Comparison of ENCODE assay signal across 9 cellular contexts in the genomic region with DNA sequence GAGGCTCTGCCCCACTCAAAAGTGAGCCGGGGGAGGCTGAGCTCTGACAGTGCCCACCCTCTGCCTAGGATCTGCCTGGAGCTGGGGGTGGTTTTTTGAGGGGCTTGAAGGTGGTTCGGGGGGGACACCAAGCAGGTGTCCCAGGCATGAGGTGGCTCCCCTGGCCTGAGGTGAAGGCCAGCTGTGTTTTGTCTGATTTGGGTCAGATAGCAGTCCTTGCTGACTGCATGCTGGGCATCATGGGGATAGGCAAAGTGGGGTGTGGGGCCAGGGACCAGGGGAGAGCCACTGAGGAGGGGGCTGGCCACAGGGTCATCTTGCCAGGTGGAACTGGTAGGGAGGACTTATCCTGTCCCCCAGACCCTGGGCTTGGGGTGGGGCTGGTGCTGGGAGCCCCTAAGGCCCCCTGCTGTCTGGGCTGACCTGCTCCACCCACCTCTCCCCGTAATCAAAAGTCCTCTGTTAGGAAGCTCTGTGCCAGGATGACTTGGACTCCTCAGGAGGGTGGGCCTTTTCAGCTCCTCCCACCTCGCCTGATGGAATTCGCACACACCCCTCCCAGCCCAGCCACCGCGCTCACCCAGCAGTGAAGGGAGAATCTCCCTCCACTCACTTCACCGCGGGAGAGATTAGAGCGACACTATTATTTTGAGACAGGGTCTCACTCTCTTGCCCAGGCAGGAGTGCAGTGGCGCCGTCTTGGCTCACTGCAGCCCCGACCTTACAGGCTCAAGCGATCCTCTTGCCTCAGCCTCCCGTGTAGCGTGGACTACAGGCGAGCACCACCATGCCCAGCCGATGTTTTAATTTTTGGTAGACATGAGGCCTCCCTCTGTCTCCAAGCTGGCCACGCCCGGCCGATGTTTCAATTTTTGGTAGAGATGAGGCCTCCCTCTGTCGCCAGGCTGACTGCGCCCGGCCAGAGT. TPM values are rescaled to one million over a fixed set of nuclear protein-coding genes. Genes with fewer than 3 reads are reported as not detected.
A peak's percentile ranks its signal among the peaks of the same experiment; 100 is the strongest.
DNase-seq lines count a peak whose midpoint lies in the region; ATAC-seq and TF ChIP-seq lines count a peak whose summit lies in the region.
"Had no signal": no experiment of that assay in that cellular context is flagged by ENCODE, and none has a peak within 500 bp of the region (broad histone marks: within the 10 kb centered on the region; RNA-seq: fewer than 3 reads in every experiment).

No MANE protein-coding gene starts in this region.

- H3K9ac ChIP-seq in NT2/D1 (ENCODE audit: insufficient read length, low read depth) = peak overlapping the region; percentile 94

- no peaks in the 10 kb centered on the region for H3K27me3 ChIP-seq in NT2/D1 (ENCODE audit: insufficient read depth, insufficient read length)
- H3K27me3 ChIP-seq in osteoblast (ENCODE audit: insufficient read depth, low read length) = peaks cover 41% of the 10 kb centered on the region

- H3K4me3 ChIP-seq in NT2/D1 (ENCODE audit: insufficient read length, low read depth) (peak overlapping the region; percentile 78), osteoblast (ENCODE audit: insufficient read depth, low read length) (no peak overlapping the region)

- no peak overlapping the region for H3K27ac ChIP-seq in osteoblast (ENCODE audit: low read depth, low read length)

- peaks cover 12% of the 10 kb centered on the region for H4K20me1 ChIP-seq in osteoblast (ENCODE audit: insufficient read depth, low read length)

- H3K9me3 ChIP-seq in NT2/D1 (ENCODE audit: insufficient read depth, low read length) = no peaks in the 10 kb centered on the region
- H3K9me3 ChIP-seq in osteoblast (ENCODE audit: low read depth, low read length) = no peaks in the 10 kb centered on the region

- peaks cover 58% of the 10 kb centered on the region for H3K36me3 ChIP-seq in NT2/D1 (ENCODE audit: insufficient read depth, insufficient read length, low read length)
- H3K36me3 ChIP-seq in osteoblast (ENCODE audit: insufficient read depth, low read length) = peaks cover 12% of the 10 kb centered on the region

- ATAC-seq in left lobe of liver (no peak), HG03460 (IDR thresholded peaks at IDR 0.05; ENCODE audit: unreplicated experiment) (no peak)

- DNase-seq in ELF-1 (ENCODE audit: low read depth, low spot score) (peak; percentile 86), NT2/D1 (ENCODE audit: low read depth, low spot score) (no peak), epidermal melanocyte (ENCODE audit: insufficient read length, low spot score) (peak; percentile 62), osteoblast (ENCODE audit: insufficient read length, low spot score, missing footprints) (peak; percentile 98), left lobe of liver (ENCODE audit: low spot score) (no peak), DMS53 treated with DMSO at 0.1 percent for 48 hours (lab: John Stamatoyannopoulos, UW; ENCODE audit: unreplicated experiment) (no peak), NCI-H2029 treated with DMSO at 0.1 percent for 48 hours (lab: John Stamatoyannopoulos, UW) (no peak)
- DNase-seq: activated naive CD4-positive, alpha-beta T cell treated with anti-CD3 and anti-CD28 coated beads, Interleukin-2, amount 50 U/mL, for 16 hours had no signal

- no peak overlapping the region for H3K4me2 ChIP-seq in osteoblast (ENCODE audit: insufficient read depth, low read length)

- H2AFZ ChIP-seq in osteoblast (ENCODE audit: low read length) = no peak overlapping the region

- H3K4me1 ChIP-seq in NT2/D1 (ENCODE audit: insufficient read depth, insufficient read length) (peaks cover 35% of the 10 kb centered on the region), osteoblast (ENCODE audit: insufficient read depth, low read length) (peaks cover 21% of the 10 kb centered on the region)

- TF ChIP-seq CTCF in osteoblast (IDR thresholded peaks at IDR 0.05; ENCODE audit: extremely low read depth, low read depth, low read length) = no peak

- no peaks in the 10 kb centered on the region for H3K79me2 ChIP-seq in osteoblast (ENCODE audit: insufficient read depth, low read length)

RNA-seq across cellular contexts. Expression of gene COL9A3, which starts 1.5 kb away (rescaled TPM):
- total RNA-seq in osteoblast (not detected in 2 replicates), left lobe of liver (4.0 TPM)

RNA-seq across cellular contexts. Expression of gene OGFR, which starts 10.7 kb away (rescaled TPM):
- total RNA-seq in osteoblast (32.4 and 39.1 TPM in 2 replicates), left lobe of liver (49.5 TPM)

RNA-seq across cellular contexts. Expression of gene MRGBP, which starts 19.1 kb away (rescaled TPM):
- total RNA-seq in osteoblast (14.1 and 15.2 TPM in 2 replicates), left lobe of liver (5.5 TPM)

RNA-seq across cellular contexts. Expression of gene TCFL5, which starts 46.3 kb away (rescaled TPM):
- total RNA-seq in osteoblast = 13.0 TPM in 2 replicates
- 6.2 TPM for total RNA-seq in left lobe of liver

Comparison
In these comparisons a context has a peak if more than half of its experiments do, and no peak if none do; other contexts are left out.
1. DNase-seq: peak in ELF-1 (single experiment), epidermal melanocyte (single experiment) and osteoblast (single experiment); none in NT2/D1 (single experiment), left lobe of liver (single experiment), DMS53 treated with DMSO at 0.1 percent for 48 hours (single experiment) and NCI-H2029 treated with DMSO at 0.1 percent for 48 hours (single experiment).